In the genomic region with DNA sequence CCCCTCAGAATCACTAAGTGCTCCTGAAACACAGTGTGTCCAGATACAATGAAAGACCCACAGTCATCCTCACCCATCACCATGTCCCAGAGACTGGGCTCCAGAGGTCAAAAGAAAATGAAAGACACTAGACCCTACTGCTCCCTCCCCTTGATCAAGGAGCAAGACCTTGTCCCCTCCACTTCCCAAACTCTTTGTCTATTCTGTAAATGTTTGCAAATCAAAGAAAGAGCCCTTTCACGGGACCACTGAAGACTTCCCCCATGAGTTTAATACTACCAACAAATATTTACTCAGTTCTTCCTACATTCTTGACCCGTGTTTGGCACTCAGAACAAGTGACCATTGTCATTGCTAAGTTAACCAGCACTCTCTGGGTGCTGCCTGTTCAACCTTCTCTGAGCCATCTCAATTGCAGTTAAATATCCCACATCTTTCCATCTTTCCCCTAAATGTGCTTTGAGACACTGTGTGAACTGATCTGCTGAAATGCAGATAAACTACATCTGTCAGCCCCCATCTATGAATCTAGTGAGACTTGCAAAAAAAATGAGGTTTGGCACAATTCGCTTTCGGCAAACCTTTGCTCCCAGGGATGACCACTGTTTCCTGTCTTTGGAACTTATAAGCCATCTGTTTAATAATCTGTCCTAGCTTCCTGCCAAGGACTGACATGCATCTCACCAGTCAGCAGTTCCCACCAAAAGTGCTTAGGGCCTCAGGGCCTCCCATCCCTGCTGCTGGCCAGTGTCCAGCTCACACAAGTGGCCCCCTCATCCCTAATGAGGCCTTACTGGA, we compare ENCODE assay signal across 1 cellular context.
TF ChIP-seq lines count a peak whose summit lies in the region.

No MANE protein-coding gene starts in this region.

TF ChIP-seq in HepG2, 621 proteins besides CTCF, POLR2A, EP300 and RAD21 (continued from another document and continues in another):
- TF ChIP-seq, protein P1, sequence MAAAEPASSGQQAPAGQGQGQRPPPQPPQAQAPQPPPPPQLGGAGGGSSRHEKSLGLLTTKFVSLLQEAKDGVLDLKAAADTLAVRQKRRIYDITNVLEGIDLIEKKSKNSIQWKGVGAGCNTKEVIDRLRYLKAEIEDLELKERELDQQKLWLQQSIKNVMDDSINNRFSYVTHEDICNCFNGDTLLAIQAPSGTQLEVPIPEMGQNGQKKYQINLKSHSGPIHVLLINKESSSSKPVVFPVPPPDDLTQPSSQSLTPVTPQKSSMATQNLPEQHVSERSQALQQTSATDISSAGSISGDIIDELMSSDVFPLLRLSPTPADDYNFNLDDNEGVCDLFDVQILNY (CRISPR knock-in tag; conservative IDR thresholded peaks at IDR 0.05), result no peak
- TF ChIP-seq ZNF331 (CRISPR knock-in tag; IDR thresholded peaks at IDR 0.05) (peak; percentile 71), KMT2B (CRISPR knock-in tag; IDR thresholded peaks at IDR 0.05) (peak; percentile 71; the same call in 1 of the 2 replicates), FOXP1 (IDR thresholded peaks at IDR 0.05) (no peak), FOXP1 (CRISPR knock-in tag; IDR thresholded peaks at IDR 0.05) (peak; percentile 66), E2F1 (CRISPR knock-in tag; IDR thresholded peaks at IDR 0.05) (no peak), ZNF619 (CRISPR knock-in tag; IDR thresholded peaks at IDR 0.05) (0 out of 2 replicates have a peak, but pooled peaks have one; percentile 67), TCF12 (IDR thresholded peaks at IDR 0.05) (no peak), TCF12 (CRISPR knock-in tag; IDR thresholded peaks at IDR 0.05) (peak; percentile 60; the same call in 1 of the 2 replicates), CAMTA2 (CRISPR knock-in tag; IDR thresholded peaks at IDR 0.05; ENCODE audit: borderline replicate concordance) (no peak), CC2D1A (CRISPR knock-in tag; IDR thresholded peaks at IDR 0.05) (no peak), ZNF83 (CRISPR knock-in tag; IDR thresholded peaks at IDR 0.05; ENCODE audit: borderline replicate concordance) (no peak), ZC3H4 (CRISPR knock-in tag; IDR thresholded peaks at IDR 0.05; ENCODE audit: borderline replicate concordance) (peak; percentile 96; the same call in 1 of the 2 replicates), PTBP1 (IDR thresholded peaks at IDR 0.05; ENCODE audit: low read depth, low read length, poor library complexity, severe bottlenecking) (no peak), JUND (CRISPR knock-in tag; IDR thresholded peaks at IDR 0.05) (no peak), PAF1 (CRISPR knock-in tag; IDR thresholded peaks at IDR 0.05) (no peak), FOSL1 (CRISPR knock-in tag; IDR thresholded peaks at IDR 0.05; ENCODE audit: borderline replicate concordance) (no peak; the same call in 1 of the 2 replicates), ZNF430 (CRISPR knock-in tag; IDR thresholded peaks at IDR 0.05) (no peak), SNRNP70 (IDR thresholded peaks at IDR 0.05; ENCODE audit: low read depth, low read length) (no peak), MIXL1 (CRISPR knock-in tag; IDR thresholded peaks at IDR 0.05) (peak; percentile 83), KDM6A (CRISPR knock-in tag; IDR thresholded peaks at IDR 0.05; ENCODE audit: low read depth) (peak; percentile 82; the same call in 1 of the 2 replicates), MEF2D (CRISPR knock-in tag; IDR thresholded peaks at IDR 0.05) (peak; percentile 79), TEAD3 (CRISPR knock-in tag; optimal IDR thresholded peaks at IDR 0.05; ENCODE audit: borderline replicate concordance) (peak; percentile 88), NRL (CRISPR knock-in tag; IDR thresholded peaks at IDR 0.05; ENCODE audit: borderline replicate concordance) (no peak), IRX3 (CRISPR knock-in tag; IDR thresholded peaks at IDR 0.05; ENCODE audit: borderline replicate concordance, low read depth) (no peak; the same call in 1 of the 2 replicates), BRD4 (CRISPR knock-in tag; IDR thresholded peaks at IDR 0.05) (peak; percentile 91), ZNF564 (CRISPR knock-in tag; IDR thresholded peaks at IDR 0.05) (peak; percentile 32; the same call in 1 of the 2 replicates), RXRA (CRISPR knock-in tag; IDR thresholded peaks at IDR 0.05) (peak; percentile 81), YEATS2 (CRISPR knock-in tag; IDR thresholded peaks at IDR 0.05; ENCODE audit: borderline replicate concordance) (no peak), ZNF264 (CRISPR knock-in tag; IDR thresholded peaks at IDR 0.05) (no peak), MEIS1 (CRISPR knock-in tag; IDR thresholded peaks at IDR 0.05; ENCODE audit: borderline replicate concordance) (no peak), RFX1 (IDR thresholded peaks at IDR 0.05) (no peak), NFIC (IDR thresholded peaks at IDR 0.05; ENCODE audit: low read length) (peak; percentile 94), KDM4B (CRISPR knock-in tag; IDR thresholded peaks at IDR 0.05) (no peak), SUZ12 (IDR thresholded peaks at IDR 0.05; ENCODE audit: low read depth, low read length) (no peak), ZNF557 (CRISPR knock-in tag; IDR thresholded peaks at IDR 0.05) (no peak), ZNF282 (IDR thresholded peaks at IDR 0.05; ENCODE audit: partially characterized antibody) (no peak), NR1H2 (CRISPR knock-in tag; IDR thresholded peaks at IDR 0.05; ENCODE audit: borderline replicate concordance, low read depth) (no peak), ZMYM4 (CRISPR knock-in tag; IDR thresholded peaks at IDR 0.05) (peak; percentile 35), MIER2 (CRISPR knock-in tag; IDR thresholded peaks at IDR 0.05) (peak; percentile 63; the same call in 1 of the 2 replicates), HNRNPK (IDR thresholded peaks at IDR 0.05; ENCODE audit: low read depth, low read length, poor library complexity, severe bottlenecking) (no peak), PATZ1 (CRISPR knock-in tag; IDR thresholded peaks at IDR 0.05) (peak; percentile 92), PRMT3 (CRISPR knock-in tag; IDR thresholded peaks at IDR 0.05; ENCODE audit: borderline replicate concordance, low read depth) (no peak; the same call in 1 of the 2 replicates), HNRNPH1 (optimal IDR thresholded peaks at IDR 0.05; ENCODE audit: low read depth, low read length) (no peak), FOXK2 (IDR thresholded peaks at IDR 0.05) (no peak), ZNF605 (CRISPR knock-in tag; IDR thresholded peaks at IDR 0.05) (peak; percentile 63; the same call in 1 of the 2 replicates), SMYD3 (CRISPR knock-in tag; IDR thresholded peaks at IDR 0.05) (0 out of 2 replicates have a peak, but pooled peaks have one; percentile 34), STAG1 (CRISPR knock-in tag; IDR thresholded peaks at IDR 0.05) (peak; percentile 36), ZNF614 (CRISPR knock-in tag; IDR thresholded peaks at IDR 0.05; ENCODE audit: borderline replicate concordance) (peak; percentile 94), KLF16 (CRISPR knock-in tag; IDR thresholded peaks at IDR 0.05) (peak in 1 of 2 experiments; percentile 80; a peak in 1 of 4 replicates), ZNF546 (CRISPR knock-in tag; conservative IDR thresholded peaks at IDR 0.05) (no peak), RFXANK (CRISPR knock-in tag; IDR thresholded peaks at IDR 0.05) (no peak), ZFP1 (CRISPR knock-in tag; IDR thresholded peaks at IDR 0.05) (no peak; the same call in 1 of the 2 replicates), ZNF710 (CRISPR knock-in tag; IDR thresholded peaks at IDR 0.05; ENCODE audit: borderline replicate concordance) (peak; percentile 89), STAT5B (CRISPR knock-in tag; IDR thresholded peaks at IDR 0.05) (no peak), NFATC3 (CRISPR knock-in tag; IDR thresholded peaks at IDR 0.05) (0 out of 2 replicates have a peak, but pooled peaks have one; percentile 30), ZNF33A (CRISPR knock-in tag; IDR thresholded peaks at IDR 0.05; ENCODE audit: borderline replicate concordance) (no peak), SETDB1 (CRISPR knock-in tag; IDR thresholded peaks at IDR 0.05; ENCODE audit: borderline replicate concordance) (no peak), ZNF879 (CRISPR knock-in tag; IDR thresholded peaks at IDR 0.05) (no peak), XRCC5 (optimal IDR thresholded peaks at IDR 0.05; ENCODE audit: low read length) (peak; percentile 75), MTF1 (CRISPR knock-in tag; IDR thresholded peaks at IDR 0.05) (no peak), HNF4A (CRISPR knock-in tag; IDR thresholded peaks at IDR 0.05) (peak; percentile 92), XBP1 (CRISPR knock-in tag; IDR thresholded peaks at IDR 0.05) (no peak), JDP2 (CRISPR knock-in tag; IDR thresholded peaks at IDR 0.05; ENCODE audit: borderline replicate concordance) (no peak), RBAK (CRISPR knock-in tag; IDR thresholded peaks at IDR 0.05) (no peak), ZBTB20 (CRISPR knock-in tag; IDR thresholded peaks at IDR 0.05; ENCODE audit: borderline replicate concordance, low read depth) (no peak; the same call in 1 of the 2 replicates)
- TF ChIP-seq, protein P2, sequence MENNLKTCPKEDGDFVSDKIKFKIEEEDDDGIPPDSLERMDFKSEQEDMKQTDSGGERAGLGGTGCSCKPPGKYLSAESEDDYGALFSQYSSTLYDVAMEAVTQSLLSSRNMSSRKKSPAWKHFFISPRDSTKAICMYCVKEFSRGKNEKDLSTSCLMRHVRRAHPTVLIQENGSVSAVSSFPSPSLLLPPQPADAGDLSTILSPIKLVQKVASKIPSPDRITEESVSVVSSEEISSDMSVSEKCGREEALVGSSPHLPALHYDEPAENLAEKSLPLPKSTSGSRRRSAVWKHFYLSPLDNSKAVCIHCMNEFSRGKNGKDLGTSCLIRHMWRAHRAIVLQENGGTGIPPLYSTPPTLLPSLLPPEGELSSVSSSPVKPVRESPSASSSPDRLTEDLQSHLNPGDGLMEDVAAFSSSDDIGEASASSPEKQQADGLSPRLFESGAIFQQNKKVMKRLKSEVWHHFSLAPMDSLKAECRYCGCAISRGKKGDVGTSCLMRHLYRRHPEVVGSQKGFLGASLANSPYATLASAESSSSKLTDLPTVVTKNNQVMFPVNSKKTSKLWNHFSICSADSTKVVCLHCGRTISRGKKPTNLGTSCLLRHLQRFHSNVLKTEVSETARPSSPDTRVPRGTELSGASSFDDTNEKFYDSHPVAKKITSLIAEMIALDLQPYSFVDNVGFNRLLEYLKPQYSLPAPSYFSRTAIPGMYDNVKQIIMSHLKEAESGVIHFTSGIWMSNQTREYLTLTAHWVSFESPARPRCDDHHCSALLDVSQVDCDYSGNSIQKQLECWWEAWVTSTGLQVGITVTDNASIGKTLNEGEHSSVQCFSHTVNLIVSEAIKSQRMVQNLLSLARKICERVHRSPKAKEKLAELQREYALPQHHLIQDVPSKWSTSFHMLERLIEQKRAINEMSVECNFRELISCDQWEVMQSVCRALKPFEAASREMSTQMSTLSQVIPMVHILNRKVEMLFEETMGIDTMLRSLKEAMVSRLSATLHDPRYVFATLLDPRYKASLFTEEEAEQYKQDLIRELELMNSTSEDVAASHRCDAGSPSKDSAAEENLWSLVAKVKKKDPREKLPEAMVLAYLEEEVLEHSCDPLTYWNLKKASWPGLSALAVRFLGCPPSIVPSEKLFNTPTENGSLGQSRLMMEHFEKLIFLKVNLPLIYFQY (CRISPR knock-in tag; IDR thresholded peaks at IDR 0.05; ENCODE audit: borderline replicate concordance), result peak; percentile 68; the same call in 1 of the 2 replicates
- TF ChIP-seq, protein P3, sequence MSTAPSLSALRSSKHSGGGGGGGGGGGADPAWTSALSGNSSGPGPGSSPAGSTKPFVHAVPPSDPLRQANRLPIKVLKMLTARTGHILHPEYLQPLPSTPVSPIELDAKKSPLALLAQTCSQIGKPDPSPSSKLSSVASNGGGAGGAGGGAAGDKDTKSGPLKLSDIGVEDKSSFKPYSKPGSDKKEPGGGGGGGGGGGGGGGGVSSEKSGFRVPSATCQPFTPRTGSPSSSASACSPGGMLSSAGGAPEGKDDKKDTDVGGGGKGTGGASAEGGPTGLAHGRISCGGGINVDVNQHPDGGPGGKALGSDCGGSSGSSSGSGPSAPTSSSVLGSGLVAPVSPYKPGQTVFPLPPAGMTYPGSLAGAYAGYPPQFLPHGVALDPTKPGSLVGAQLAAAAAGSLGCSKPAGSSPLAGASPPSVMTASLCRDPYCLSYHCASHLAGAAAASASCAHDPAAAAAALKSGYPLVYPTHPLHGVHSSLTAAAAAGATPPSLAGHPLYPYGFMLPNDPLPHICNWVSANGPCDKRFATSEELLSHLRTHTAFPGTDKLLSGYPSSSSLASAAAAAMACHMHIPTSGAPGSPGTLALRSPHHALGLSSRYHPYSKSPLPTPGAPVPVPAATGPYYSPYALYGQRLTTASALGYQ (CRISPR knock-in tag; IDR thresholded peaks at IDR 0.05), result peak; percentile 84
